ENCODE assay signal across 12 cellular contexts in genomic region chr7:96187735-96188622, GRCh38.
DNase-seq lines count a peak whose midpoint lies in the region; ATAC-seq and TF ChIP-seq lines count a peak whose summit lies in the region.
"Had no signal": no experiment of that assay in that cellular context is flagged by ENCODE, and none has a peak within 500 bp of the region (broad histone marks: within the 10 kb centered on the region; RNA-seq: fewer than 3 reads in every experiment).

No MANE protein-coding gene starts in this region.

- no peak for ATAC-seq in HG02798 (IDR thresholded peaks at IDR 0.05; ENCODE audit: poor library complexity, unreplicated experiment)
- ATAC-seq: activated CD8-positive, alpha-beta T cell treated with anti-CD3 and anti-CD28 coated beads for 36 hours; lower lobe of right lung had no signal

- peak overlapping the region; percentile 95 for H3K27ac Mint-ChIP-seq in nephron progenitor cell
- no peak overlapping the region for H3K27ac Mint-ChIP-seq in activated T-helper 1 cell treated with anti-CD3 and anti-CD28 coated beads, Interleukin-12 subunit alpha, Interleukin-12 subunit beta, Interleukin-2, Interleukin-4 antibody, amounts not matched to agents 30 ng/mL and 10 ng/mL and 1 ng/mL, durations not matched to agents 14 hours and 24 hours and 36 hours
- H3K27ac Mint-ChIP-seq: activated CD8-positive, alpha-beta T cell treated with anti-CD3 and anti-CD28 coated beads for 36 hours had no signal

- peak; percentile 16 for DNase-seq in Ammon's horn (ENCODE audit: low spot score)
- DNase-seq in NCI-H1105 treated with DMSO at 0.1 percent for 48 hours (lab: John Stamatoyannopoulos, UW), result peak; percentile 73
- peak; percentile 15 for DNase-seq in astrocyte of the hippocampus (ENCODE audit: low read depth, low spot score)
- no peak for DNase-seq in nephron progenitor cell
- DNase-seq in activated effector memory CD4-positive, alpha-beta T cell treated with Interleukin-2 at 50 U/mL for 16 hours, result no peak
- no peak for DNase-seq in stimulated activated CD8-positive, alpha-beta memory T cell treated with anti-CD3 and anti-CD28 coated beads, Interleukin-4, amount 100 ng/mL, for 48 hours
- no peak for DNase-seq in activated T-helper 1 cell treated with anti-CD3 and anti-CD28 coated beads, Interleukin-12 subunit alpha, Interleukin-12 subunit beta, Interleukin-2, Interleukin-4 antibody, amounts not matched to agents 30 ng/mL and 10 ng/mL and 1 ng/mL, durations not matched to agents 14 hours and 24 hours and 36 hours (ENCODE audit: low spot score)
- DNase-seq: activated CD8-positive, alpha-beta T cell treated with anti-CD3 and anti-CD28 coated beads for 36 hours; activated naive CD4-positive, alpha-beta T cell; lower lobe of right lung; NCI-H510A had no signal

- peaks cover 37% of the 10 kb centered on the region for H3K4me1 Mint-ChIP-seq in nephron progenitor cell
- H3K4me1 Mint-ChIP-seq in activated T-helper 1 cell treated with anti-CD3 and anti-CD28 coated beads, Interleukin-12 subunit alpha, Interleukin-12 subunit beta, Interleukin-2, Interleukin-4 antibody, amounts not matched to agents 30 ng/mL and 10 ng/mL and 1 ng/mL, durations not matched to agents 14 hours and 24 hours and 36 hours (ENCODE audit: low read depth), result no peaks in the 10 kb centered on the region

- peaks cover 67% of the 10 kb centered on the region for H3K36me3 Mint-ChIP-seq in nephron progenitor cell (ENCODE audit: low read depth)
- H3K36me3 Mint-ChIP-seq in activated T-helper 1 cell treated with anti-CD3 and anti-CD28 coated beads, Interleukin-12 subunit alpha, Interleukin-12 subunit beta, Interleukin-2, Interleukin-4 antibody, amounts not matched to agents 30 ng/mL and 10 ng/mL and 1 ng/mL, durations not matched to agents 14 hours and 24 hours and 36 hours (ENCODE audit: low read depth), result peaks cover 9% of the 10 kb centered on the region

- no peak for TF ChIP-seq CTCF in nephron progenitor cell (IDR thresholded peaks at IDR 0.05)

- intact Hi-C loops in activated T-helper 1 cell treated with anti-CD3 and anti-CD28 coated beads, Interleukin-12 subunit alpha, Interleukin-12 subunit beta, Interleukin-2, Interleukin-4 antibody, amounts not matched to agents 30 ng/mL and 10 ng/mL and 1 ng/mL, durations not matched to agents 14 hours and 24 hours and 36 hours (cut with micrococcal nuclease), result no loop called here

- no peaks in the 10 kb centered on the region for H3K9me3 Mint-ChIP-seq in nephron progenitor cell
- no peaks in the 10 kb centered on the region for H3K9me3 Mint-ChIP-seq in activated T-helper 1 cell treated with anti-CD3 and anti-CD28 coated beads, Interleukin-12 subunit alpha, Interleukin-12 subunit beta, Interleukin-2, Interleukin-4 antibody, amounts not matched to agents 30 ng/mL and 10 ng/mL and 1 ng/mL, durations not matched to agents 14 hours and 24 hours and 36 hours
- H3K9me3 Mint-ChIP-seq: activated CD8-positive, alpha-beta T cell treated with anti-CD3 and anti-CD28 coated beads for 36 hours had no signal

- H3K4me3 Mint-ChIP-seq in nephron progenitor cell, result no peak overlapping the region
- H3K4me3 Mint-ChIP-seq in activated T-helper 1 cell treated with anti-CD3 and anti-CD28 coated beads, Interleukin-12 subunit alpha, Interleukin-12 subunit beta, Interleukin-2, Interleukin-4 antibody, amounts not matched to agents 30 ng/mL and 10 ng/mL and 1 ng/mL, durations not matched to agents 14 hours and 24 hours and 36 hours, result no peak overlapping the region
- H3K4me3 Mint-ChIP-seq: activated CD8-positive, alpha-beta T cell treated with anti-CD3 and anti-CD28 coated beads for 36 hours had no signal

- no peaks in the 10 kb centered on the region for H3K27me3 Mint-ChIP-seq in nephron progenitor cell (ENCODE audit: low read depth, poor library complexity)
- no peaks in the 10 kb centered on the region for H3K27me3 Mint-ChIP-seq in activated T-helper 1 cell treated with anti-CD3 and anti-CD28 coated beads, Interleukin-12 subunit alpha, Interleukin-12 subunit beta, Interleukin-2, Interleukin-4 antibody, amounts not matched to agents 30 ng/mL and 10 ng/mL and 1 ng/mL, durations not matched to agents 14 hours and 24 hours and 36 hours (ENCODE audit: insufficient read depth)
- H3K27me3 Mint-ChIP-seq: activated CD8-positive, alpha-beta T cell treated with anti-CD3 and anti-CD28 coated beads for 36 hours had no signal

Comparison
In these comparisons a context has a peak if more than half of its experiments do, and no peak if none do; other contexts are left out.
1. DNase-seq: peak in Ammon's horn (single experiment), NCI-H1105 treated with DMSO at 0.1 percent for 48 hours (single experiment) and astrocyte of the hippocampus (single experiment); none in nephron progenitor cell (single experiment), activated effector memory CD4-positive, alpha-beta T cell treated with Interleukin-2 at 50 U/mL for 16 hours (single experiment), stimulated activated CD8-positive, alpha-beta memory T cell treated with anti-CD3 and anti-CD28 coated beads, Interleukin-4, amount 100 ng/mL, for 48 hours (single experiment) and activated T-helper 1 cell treated with anti-CD3 and anti-CD28 coated beads, Interleukin-12 subunit alpha, Interleukin-12 subunit beta, Interleukin-2, Interleukin-4 antibody, amounts not matched to agents 30 ng/mL and 10 ng/mL and 1 ng/mL, durations not matched to agents 14 hours and 24 hours and 36 hours (single experiment).